Comparison of ENCODE assay signal across 14 cellular contexts in the genomic region with DNA sequence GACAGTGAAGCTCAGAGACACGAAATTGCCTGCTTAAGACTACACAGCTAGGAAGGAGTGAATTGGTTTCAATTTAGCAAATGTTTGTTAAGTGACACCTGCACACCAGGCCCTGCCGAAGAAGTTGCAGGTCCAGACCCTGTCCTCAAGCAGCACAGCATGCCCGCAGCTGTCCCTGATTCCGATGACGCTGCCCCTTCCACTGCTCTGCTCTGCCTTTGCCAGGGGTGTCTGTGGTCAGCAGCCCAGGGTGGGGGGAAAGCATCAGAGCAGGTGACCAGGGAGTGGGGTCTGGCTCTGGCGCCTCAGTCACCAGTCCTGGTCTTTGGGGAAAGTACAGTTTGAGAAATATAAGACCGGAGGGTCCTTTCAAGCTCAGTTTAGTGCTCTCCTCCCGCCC. TPM values are rescaled to one million over a fixed set of nuclear protein-coding genes. Genes with fewer than 3 reads are reported as not detected.
DNase-seq lines count a peak whose midpoint lies in the region; ATAC-seq and TF ChIP-seq lines count a peak whose summit lies in the region.
"Had no signal": no experiment of that assay in that cellular context is flagged by ENCODE, and none has a peak within 500 bp of the region (broad histone marks: within the 10 kb centered on the region; RNA-seq: fewer than 3 reads in every experiment).

No MANE protein-coding gene starts in this region.

- no peak overlapping the region for H2BK5ac ChIP-seq in trophoblast cell (ENCODE audit: low read depth, low read length, poor library complexity)

- intact Hi-C loops in esophagus muscularis mucosa (cut with DNase I) = no loop called here

- H4K91ac ChIP-seq in trophoblast cell (ENCODE audit: low read depth, low read length) = peak overlapping the region; percentile 30

- H3K27me3 ChIP-seq in esophagus muscularis mucosa (no peaks in the 10 kb centered on the region), trophoblast cell (ENCODE audit: insufficient read depth, low read length) (no peaks in the 10 kb centered on the region)

- no peak overlapping the region for H3K14ac ChIP-seq in trophoblast cell (ENCODE audit: low read length)

- no peaks in the 10 kb centered on the region for H3K9me3 ChIP-seq in esophagus muscularis mucosa
- H3K9me3 ChIP-seq in trophoblast cell (ENCODE audit: insufficient read depth, low read depth, low read length) = peaks cover 2% of the 10 kb centered on the region

- DNase-seq in activated CD8-positive, alpha-beta memory T cell treated with anti-CD3 and anti-CD28 coated beads for 24 hours = peak; percentile 40
- no peak for DNase-seq in activated CD8-positive, alpha-beta memory T cell treated with anti-CD3 and anti-CD28 coated beads, Interleukin-2, amount 50 U/mL, for 4 hours
- DNase-seq in esophagus muscularis mucosa (ENCODE audit: extremely low spot score) = peak; percentile 79
- no peak for DNase-seq in trophoblast cell
- DNase-seq in epidermal melanocyte (ENCODE audit: insufficient read length, low spot score) = no peak
- DNase-seq in GM03348 (ENCODE audit: low spot score) = no peak
- no peak for DNase-seq in stimulated activated naive B cell treated with anti-CD40 and anti-IgM and Interleukin-4, amounts not matched to agents 10 μg/mL and 1 μg/mL and 100 μg/mL, for 72 hours
- DNase-seq: Calu3; CD4-positive, CD25-positive, alpha-beta regulatory T cell had no signal

- H3K4me1 ChIP-seq in esophagus muscularis mucosa (peaks cover 10 to 28% (median 21%) of the 10 kb centered on the region in 4 donors), trophoblast cell (ENCODE audit: control insufficient read depth in 1 of 2, insufficient read depth in 2 of 2, low read length in 2 of 2) (peaks cover 6 to 12% of the 10 kb centered on the region in 2 experiments)

- TF ChIP-seq EP300 in esophagus muscularis mucosa (IDR thresholded peaks at IDR 0.05) = no peak

- H4K12ac ChIP-seq in trophoblast cell (ENCODE audit: low read depth, low read length) = no peak overlapping the region

- no peak overlapping the region for H2AK5ac ChIP-seq in trophoblast cell (ENCODE audit: low read length)

- TF ChIP-seq POLR2A in esophagus muscularis mucosa (IDR thresholded peaks at IDR 0.05; ENCODE audit: low read depth) = no peak

- H2BK12ac ChIP-seq in trophoblast cell (ENCODE audit: low read length) = no peak overlapping the region

- H3K4me3 Mint-ChIP-seq in stimulated activated naive B cell treated with anti-CD40 and anti-IgM and Interleukin-4, amounts not matched to agents 10 μg/mL and 1 μg/mL and 100 μg/mL, for 72 hours = no peak overlapping the region
- H3K4me3 Mint-ChIP-seq: CD4-positive, CD25-positive, alpha-beta regulatory T cell had no signal

- no peaks in the 10 kb centered on the region for H3K4me1 Mint-ChIP-seq in stimulated activated naive B cell treated with anti-CD40 and anti-IgM and Interleukin-4, amounts not matched to agents 10 μg/mL and 1 μg/mL and 100 μg/mL, for 72 hours
- H3K4me1 Mint-ChIP-seq: CD4-positive, CD25-positive, alpha-beta regulatory T cell had no signal

- no peak for TF ChIP-seq CTCF in esophagus muscularis mucosa (IDR thresholded peaks at IDR 0.05)

- peaks cover 6 to 8% of the 10 kb centered on the region in 2 donors for H3K27me3 Mint-ChIP-seq in stimulated activated naive B cell treated with anti-CD40 and anti-IgM and Interleukin-4, amounts not matched to agents 10 μg/mL and 1 μg/mL and 100 μg/mL, for 72 hours
- H3K27me3 Mint-ChIP-seq: CD4-positive, CD25-positive, alpha-beta regulatory T cell had no signal

- H3K23ac ChIP-seq in trophoblast cell (ENCODE audit: low read length) = no peak overlapping the region

- 97% methylated on average over 5 of the region's 8 CpGs for WGBS in esophagus muscularis mucosa
- WGBS in trophoblast cell (ENCODE audit: extremely low coverage, insufficient coverage, insufficient read length) = no CpG with 5 or more reads among the region's 8 CpGs

- H3K36me3 Mint-ChIP-seq in stimulated activated naive B cell treated with anti-CD40 and anti-IgM and Interleukin-4, amounts not matched to agents 10 μg/mL and 1 μg/mL and 100 μg/mL, for 72 hours = no peaks in the 10 kb centered on the region
- H3K36me3 Mint-ChIP-seq: CD4-positive, CD25-positive, alpha-beta regulatory T cell had no signal

- H3K4me3 ChIP-seq in esophagus muscularis mucosa (no peak overlapping the region), trophoblast cell (ENCODE audit: low read depth, low read length) (no peak overlapping the region)
- H3K4me3 ChIP-seq: GM12878, K562 had no signal

- H3K18ac ChIP-seq in trophoblast cell (ENCODE audit: low read length) = no peak overlapping the region

- H3K36me3 ChIP-seq in esophagus muscularis mucosa (no peaks in the 10 kb centered on the region), trophoblast cell (ENCODE audit: control insufficient read depth in 1 of 2, insufficient read depth in 2 of 2, low read length in 2 of 2) (no peaks in the 10 kb centered on the region)

- H2AFZ ChIP-seq in trophoblast cell (ENCODE audit: insufficient read depth, low read length, poor library complexity) = no peak overlapping the region

- H3K4me2 ChIP-seq in trophoblast cell (ENCODE audit: low read length) = no peak overlapping the region

- no peak overlapping the region for H4K8ac ChIP-seq in trophoblast cell (ENCODE audit: low read depth, low read length)

- no peaks in the 10 kb centered on the region for H3K9me3 Mint-ChIP-seq in stimulated activated naive B cell treated with anti-CD40 and anti-IgM and Interleukin-4, amounts not matched to agents 10 μg/mL and 1 μg/mL and 100 μg/mL, for 72 hours
- H3K9me3 Mint-ChIP-seq: CD4-positive, CD25-positive, alpha-beta regulatory T cell had no signal

- H3K79me1 ChIP-seq in trophoblast cell (ENCODE audit: low read length) = peaks cover 10% of the 10 kb centered on the region

- H3K9ac ChIP-seq in trophoblast cell (ENCODE audit: low read length) = no peak overlapping the region

- H3K27ac ChIP-seq in esophagus muscularis mucosa (replicated peaks in 1 of 4) = no peak overlapping the region
- H3K27ac ChIP-seq in trophoblast cell (ENCODE audit: low read depth, low read length) = no peak overlapping the region
- H3K27ac ChIP-seq: 22Rv1 had no signal

- no peak overlapping the region for H3K27ac Mint-ChIP-seq in stimulated activated naive B cell treated with anti-CD40 and anti-IgM and Interleukin-4, amounts not matched to agents 10 μg/mL and 1 μg/mL and 100 μg/mL, for 72 hours
- H3K27ac Mint-ChIP-seq: CD4-positive, CD25-positive, alpha-beta regulatory T cell had no signal

- H3K4ac ChIP-seq in trophoblast cell (ENCODE audit: low read depth, low read length) = no peak overlapping the region

- no peaks in the 10 kb centered on the region for H3K79me2 ChIP-seq in trophoblast cell (ENCODE audit: control insufficient read depth, insufficient read depth, low read length, poor library complexity)

- H2BK120ac ChIP-seq in trophoblast cell (ENCODE audit: insufficient read depth, low read length, poor library complexity) = no peak overlapping the region

- ATAC-seq in HG03521 (IDR thresholded peaks at IDR 0.05; ENCODE audit: unreplicated experiment) = no peak
- no peak for ATAC-seq in stimulated activated naive B cell treated with anti-CD40 and anti-IgM and Interleukin-4, amounts not matched to agents 10 μg/mL and 1 μg/mL and 100 μg/mL, for 72 hours (replicated peaks)
- ATAC-seq: HCT116, K562 had no signal

RNA-seq across cellular contexts. Expression of a gene that starts 40.0 kb away (rescaled TPM):
- total RNA-seq in esophagus muscularis mucosa = 1 to 10 TPM in 1 of 4 donors, under 1 TPM in 3; 0.33 to 1.3 (median 0.53) TPM
- polyA plus RNA-seq in trophoblast cell (2013) = 119 and 130 TPM in 2 replicates
- total RNA-seq: GM12878 had no signal
- polyA plus RNA-seq: CD4-positive, CD25-positive, alpha-beta regulatory T cell had no signal

Comparison
In these comparisons a context has a peak if more than half of its experiments do, and no peak if none do; other contexts are left out.
1. DNase-seq: peak in activated CD8-positive, alpha-beta memory T cell treated with anti-CD3 and anti-CD28 coated beads for 24 hours (single experiment) and esophagus muscularis mucosa (single experiment); none in activated CD8-positive, alpha-beta memory T cell treated with anti-CD3 and anti-CD28 coated beads, Interleukin-2, amount 50 U/mL, for 4 hours (single experiment), trophoblast cell (0 of 2), epidermal melanocyte (single experiment), GM03348 (single experiment) and stimulated activated naive B cell treated with anti-CD40 and anti-IgM and Interleukin-4, amounts not matched to agents 10 μg/mL and 1 μg/mL and 100 μg/mL, for 72 hours (single experiment).